17 cellular contexts compared by ENCODE assay signal in the genomic region with DNA sequence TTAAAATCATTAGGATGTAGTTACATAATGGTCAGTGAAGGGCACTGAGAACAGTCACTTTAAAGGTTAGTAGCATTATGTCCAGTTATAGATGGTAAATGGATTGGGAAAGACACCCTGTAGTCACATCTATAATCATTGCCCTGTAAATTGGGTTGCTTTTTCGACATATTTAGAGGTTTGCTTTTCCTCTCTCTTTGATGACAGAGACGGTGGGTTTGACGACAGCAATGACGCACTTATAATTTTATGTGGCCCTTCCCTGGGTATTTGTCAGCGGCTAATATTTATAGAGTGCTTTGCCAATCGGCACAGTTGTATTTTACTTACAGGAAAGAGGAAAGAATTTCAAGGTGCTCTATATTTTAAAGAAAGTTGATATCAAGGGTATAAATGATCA. TPM values are rescaled to one million over a fixed set of nuclear protein-coding genes. Genes with fewer than 3 reads are reported as not detected.
A peak's percentile ranks its signal among the peaks of the same experiment; 100 is the strongest.
DNase-seq lines count a peak whose midpoint lies in the region; ATAC-seq, FAIRE-seq and TF ChIP-seq lines count a peak whose summit lies in the region.
"Had no signal": no experiment of that assay in that cellular context is flagged by ENCODE, and none has a peak within 500 bp of the region (broad histone marks: within the 10 kb centered on the region; RNA-seq: fewer than 3 reads in every experiment).

No MANE protein-coding gene starts in this region.

- H3K9me3 Mint-ChIP-seq in stimulated activated naive B cell treated with anti-CD40 and anti-IgM and Interleukin-4, amounts not matched to agents 10 μg/mL and 1 μg/mL and 100 μg/mL, for 72 hours = no peaks in the 10 kb centered on the region
- H3K9me3 Mint-ChIP-seq: CD4-positive, CD25-positive, alpha-beta regulatory T cell; CD8-positive, alpha-beta memory T cell; H9 had no signal

- no peaks in the 10 kb centered on the region for H3K4me1 Mint-ChIP-seq in stimulated activated naive B cell treated with anti-CD40 and anti-IgM and Interleukin-4, amounts not matched to agents 10 μg/mL and 1 μg/mL and 100 μg/mL, for 72 hours
- H3K4me1 Mint-ChIP-seq: CD4-positive, CD25-positive, alpha-beta regulatory T cell; CD8-positive, alpha-beta memory T cell had no signal

- H3K27me3 Mint-ChIP-seq in stimulated activated naive B cell treated with anti-CD40 and anti-IgM and Interleukin-4, amounts not matched to agents 10 μg/mL and 1 μg/mL and 100 μg/mL, for 72 hours = peaks cover 0 to 7% of the 10 kb centered on the region in 2 donors

- H3K27ac Mint-ChIP-seq in stimulated activated naive B cell treated with anti-CD40 and anti-IgM and Interleukin-4, amounts not matched to agents 10 μg/mL and 1 μg/mL and 100 μg/mL, for 72 hours = no peak overlapping the region
- H3K27ac Mint-ChIP-seq: CD4-positive, CD25-positive, alpha-beta regulatory T cell; CD8-positive, alpha-beta memory T cell; H9 had no signal

- no peak overlapping the region for H3K4me3 Mint-ChIP-seq in stimulated activated naive B cell treated with anti-CD40 and anti-IgM and Interleukin-4, amounts not matched to agents 10 μg/mL and 1 μg/mL and 100 μg/mL, for 72 hours
- H3K4me3 Mint-ChIP-seq: CD4-positive, CD25-positive, alpha-beta regulatory T cell; CD8-positive, alpha-beta memory T cell; H9 had no signal

- TF ChIP-seq POLR2A in GM12892 (IDR thresholded peaks at IDR 0.05; ENCODE audit: low read depth, low read length) = no peak

- ATAC-seq in left lobe of liver (peak; percentile 25), HG03025 (IDR thresholded peaks at IDR 0.05; ENCODE audit: low FRiP score, unreplicated experiment) (no peak), GM21737 (IDR thresholded peaks at IDR 0.05; ENCODE audit: unreplicated experiment) (no peak)
- no peak for ATAC-seq in stimulated activated naive B cell treated with anti-CD40 and anti-IgM and Interleukin-4, amounts not matched to agents 10 μg/mL and 1 μg/mL and 100 μg/mL, for 72 hours (replicated peaks)
- ATAC-seq: GM12878 had no signal

- DNase-seq in GM12892 (ENCODE audit: insufficient read length) (no peak), NCI-H460 (ENCODE audit: extremely low read depth, low read depth) (peak; percentile 97), left lobe of liver (ENCODE audit: low spot score) (no peak)
- DNase-seq in stimulated activated naive B cell treated with anti-CD40 and anti-IgM and Interleukin-4, amounts not matched to agents 10 μg/mL and 1 μg/mL and 100 μg/mL, for 72 hours = no peak
- DNase-seq: ACHN; BE2C; C1 segment of cervical spinal cord; CD4-positive, CD25-positive, alpha-beta regulatory T cell; CD8-positive, alpha-beta memory T cell; COR-L47; DMS 273 treated with DMSO at 0.1 percent for 48 hours; DMS53; DND-41; H9 had no signal

- H3K36me3 Mint-ChIP-seq in stimulated activated naive B cell treated with anti-CD40 and anti-IgM and Interleukin-4, amounts not matched to agents 10 μg/mL and 1 μg/mL and 100 μg/mL, for 72 hours = no peaks in the 10 kb centered on the region
- H3K36me3 Mint-ChIP-seq: CD4-positive, CD25-positive, alpha-beta regulatory T cell; CD8-positive, alpha-beta memory T cell had no signal

- FAIRE-seq in GM12892 (lab: Jason Lieb, UNC) = peak; percentile 17
- FAIRE-seq: GM12878 had no signal

RNA-seq across cellular contexts. Expression of gene CPS1, which starts 2.8 kb away (rescaled TPM):
- polyA plus RNA-seq in GM12892 (2012; ENCODE audit: missing spikeins) = 4.9 TPM
- 683 and 686 TPM in 2 replicates for total RNA-seq in NCI-H460 (2014; rRNA removed; shearing (Covaris generic))
- polyA plus RNA-seq in NCI-H460 (2014; cell fraction: nucleus; rRNA removed) = 753 and 1,039 TPM in 2 replicates
- 1,770 TPM for total RNA-seq in left lobe of liver
- polyA plus RNA-seq: CD4-positive, CD25-positive, alpha-beta regulatory T cell; CD8-positive, alpha-beta memory T cell had no signal
